Comparison of ENCODE assay signal across 8 cellular contexts in the genomic region with DNA sequence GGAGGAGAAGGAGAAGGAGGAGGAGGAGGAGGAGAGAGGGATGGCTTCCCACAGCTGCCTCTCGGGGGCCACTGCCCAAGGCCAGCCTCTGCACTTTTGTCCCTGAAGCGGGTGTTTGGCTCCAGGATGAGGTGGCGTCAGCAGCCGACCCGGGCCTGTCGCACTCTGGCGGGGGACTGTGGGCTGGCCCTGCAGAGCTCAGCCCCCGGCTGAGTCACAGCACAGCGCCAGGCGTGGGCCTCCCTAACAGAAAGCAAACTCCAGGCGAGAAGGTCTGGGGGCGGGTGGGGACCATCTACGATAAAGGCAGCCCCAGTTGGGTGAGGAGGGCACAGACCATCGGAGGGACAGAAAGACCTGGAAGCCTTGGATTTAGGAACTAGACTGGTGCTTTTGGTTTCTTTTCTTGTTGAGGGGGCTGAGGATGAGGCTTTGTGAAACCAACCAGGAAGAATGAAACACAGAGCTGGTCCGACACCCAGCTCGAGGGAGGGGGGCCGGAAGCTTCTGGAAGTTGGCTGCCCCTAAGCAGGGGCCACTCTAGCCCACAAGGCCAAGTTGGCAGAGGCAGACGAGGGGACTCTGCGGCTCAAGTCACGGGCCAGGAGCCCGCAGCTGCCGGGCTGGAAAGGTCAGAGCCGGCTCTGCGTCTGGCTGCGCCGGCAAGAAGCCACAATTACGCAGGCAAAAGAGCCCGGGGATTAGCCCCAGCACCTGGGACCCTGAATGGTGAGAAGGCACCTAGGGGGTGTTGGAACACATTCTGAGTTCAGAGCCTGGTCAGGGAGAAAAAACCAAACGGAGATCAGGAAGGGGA. TPM values are rescaled to one million over a fixed set of nuclear protein-coding genes. Genes with fewer than 3 reads are reported as not detected.
DNase-seq lines count a peak whose midpoint lies in the region; ATAC-seq and TF ChIP-seq lines count a peak whose summit lies in the region.

No MANE protein-coding gene starts in this region.

- POLR2A ChIA-PET in MCF 10A (lab: Yijun Ruan, JAX), result interaction anchor here (0.6 to 6.9 kb wide), 5 partner anchors 12 to 44 kb away, joined by 3 to 81 read pairs (median 7); partner anchors contain the start of genes JUND and LSM4

- no TSS peak for BruUV-seq in MCF 10A (replicated peaks; lab: Mats Ljungman, UMichigan)

- no peak for TF ChIP-seq CTCF in KMS-11 (conservative IDR thresholded peaks at IDR 0.05; ENCODE audit: low read depth, low read length)
- no peak for TF ChIP-seq CTCF in WERI-Rb-1 (IDR thresholded peaks at IDR 0.05; ENCODE audit: low read depth, low read length)
- TF ChIP-seq CTCF in MCF 10A (IDR thresholded peaks at IDR 0.05; ENCODE audit: unreplicated experiment), result no peak

- H3K79me2 ChIP-seq in KMS-11 (ENCODE audit: insufficient read depth, low read depth), result no peaks in the 10 kb centered on the region

- H3K9ac ChIP-seq in KMS-11 (peak overlapping the region; percentile 80), skeletal muscle tissue (ENCODE audit: low read depth in 1 of 3, low read length in 3 of 3) (peak overlapping the region; percentile 85 to 92 (median 90))

- H2AFZ ChIP-seq in KMS-11 (ENCODE audit: low read depth), result peak overlapping the region; percentile 64

- H3K4me3 Mint-ChIP-seq in MCF 10A (ENCODE audit: unreplicated experiment) (peak overlapping the region; percentile 53), immature natural killer cell (peak overlapping the region; percentile 86 to 99 (median 92))

- H3K27me3 ChIP-seq in KMS-11 (ENCODE audit: insufficient read depth, low read depth), result no peaks in the 10 kb centered on the region
- H3K27me3 ChIP-seq in WERI-Rb-1 (ENCODE audit: insufficient read depth, low read depth, severe bottlenecking), result no peaks in the 10 kb centered on the region
- no peaks in the 10 kb centered on the region for H3K27me3 ChIP-seq in skeletal muscle tissue (ENCODE audit: control insufficient read depth in 3 of 3, insufficient read depth in 3 of 3, low read length in 3 of 3)

- H3K4me3 ChIP-seq in KMS-11 (IDR thresholded peaks at IDR 0.05; ENCODE audit: insufficient read depth, low read depth, low read length) (no peak overlapping the region), WERI-Rb-1 (ENCODE audit: low read depth, low read length) (peak overlapping the region; percentile 34), skeletal muscle tissue (ENCODE audit: low read length in 3 of 3) (peak overlapping the region; percentile 56 to 73 (median 60))

- intact Hi-C loops in MCF 10A (cut with micrococcal nuclease), result no loop called here

- no peaks in the 10 kb centered on the region for H3K27me3 Mint-ChIP-seq in MCF 10A (ENCODE audit: insufficient read depth, unreplicated experiment)
- peaks cover 17 to 28% (median 20%) of the 10 kb centered on the region in 3 donors for H3K27me3 Mint-ChIP-seq in immature natural killer cell (ENCODE audit: low read depth in 3 of 3)

- H3K9me3 ChIP-seq in WERI-Rb-1 (ENCODE audit: severe bottlenecking) (no peaks in the 10 kb centered on the region), skeletal muscle tissue (ENCODE audit: control insufficient read depth in 3 of 3, low read length in 3 of 3) (no peaks in the 10 kb centered on the region)

- DNase-seq in NCI-H1436 (lab: John Stamatoyannopoulos, UW) (peak; percentile 66), NCI-H1436 treated with DMSO at 0.1 percent for 48 hours (lab: John Stamatoyannopoulos, UW) (no peak), WERI-Rb-1 (peak; percentile 68), MCF 10A (ENCODE audit: unreplicated experiment) (no peak), immature natural killer cell (peak; percentile 88 to 89 (median 89))

- H3K4me1 Mint-ChIP-seq in MCF 10A (ENCODE audit: insufficient read depth, unreplicated experiment), result peaks cover 23% of the 10 kb centered on the region
- peaks cover 38% of the 10 kb centered on the region in 2 donors for H3K4me1 Mint-ChIP-seq in immature natural killer cell

- peak overlapping the region; percentile 96 for H3K27ac ChIP-seq in KMS-11
- H3K27ac ChIP-seq in WERI-Rb-1, result peak overlapping the region; percentile 90
- peak overlapping the region; percentile 99 for H3K27ac ChIP-seq in skeletal muscle tissue (ENCODE audit: low read depth, low read length)

- no peaks in the 10 kb centered on the region; the same call in 1 of the 2 replicates for H3K36me3 ChIP-seq in KMS-11 (ENCODE audit: insufficient read depth)
- H3K36me3 ChIP-seq in WERI-Rb-1, result peaks cover 39% of the 10 kb centered on the region
- H3K36me3 ChIP-seq in skeletal muscle tissue (ENCODE audit: control insufficient read depth in 3 of 3, insufficient read depth in 3 of 3, low read length in 3 of 3), result peaks cover 2 to 5% (median 3%) of the 10 kb centered on the region in 3 donors

- H3K9me3 Mint-ChIP-seq in MCF 10A (ENCODE audit: unreplicated experiment) (no peaks in the 10 kb centered on the region), immature natural killer cell (no peaks in the 10 kb centered on the region)

- no peak for ATAC-seq in GM19351 (IDR thresholded peaks at IDR 0.05; ENCODE audit: unreplicated experiment)

- H3K4me2 ChIP-seq in KMS-11, result peak overlapping the region; percentile 81

- H3K36me3 Mint-ChIP-seq in MCF 10A (ENCODE audit: insufficient read depth, unreplicated experiment), result peaks cover 15% of the 10 kb centered on the region
- peaks cover 3 to 5% (median 4%) of the 10 kb centered on the region in 3 donors for H3K36me3 Mint-ChIP-seq in immature natural killer cell

- peak overlapping the region; percentile 89 for H3K27ac Mint-ChIP-seq in MCF 10A (ENCODE audit: low read depth, unreplicated experiment)
- peak overlapping the region; percentile 98 to 100 (median 99) for H3K27ac Mint-ChIP-seq in immature natural killer cell

- peaks cover 38% of the 10 kb centered on the region for H3K4me1 ChIP-seq in KMS-11 (ENCODE audit: low read depth, poor library complexity, severe bottlenecking)
- H3K4me1 ChIP-seq in skeletal muscle tissue (ENCODE audit: control insufficient read depth in 3 of 3, insufficient read depth in 3 of 3, low read length in 3 of 3), result peaks cover 42 to 79% (median 77%) of the 10 kb centered on the region in 3 donors

- H4K20me1 ChIP-seq in KMS-11 (ENCODE audit: insufficient read depth), result no peaks in the 10 kb centered on the region

- CTCF ChIA-PET in MCF 10A (lab: Yijun Ruan, JAX), result interaction anchor here (1.0 to 2.3 kb wide), 3 partner anchors 25 to 95 kb away, joined by 3 to 8 read pairs (median 5); no protein-coding TSS in a partner anchor

RNA-seq across cellular contexts. Expression of gene LSM4, which starts 18.2 kb away (rescaled TPM):
- 172 and 193 TPM in 2 replicates for total RNA-seq in MCF 10A (2022)
- 100 to 1,000 TPM; 128 to 189 (median 178) TPM for polyA plus RNA-seq in immature natural killer cell
- total RNA-seq in skeletal muscle tissue, result 119 TPM

RNA-seq across cellular contexts. Expression of gene JUND, which starts 23.3 kb away (rescaled TPM):
- 120 and 123 TPM in 2 replicates for total RNA-seq in MCF 10A (2022)
- polyA plus RNA-seq in immature natural killer cell, result 10 to 100 TPM; 15.0 to 71.8 (median 54.7) TPM
- total RNA-seq in skeletal muscle tissue, result 111 TPM

RNA-seq across cellular contexts. Expression of gene IQCN, which starts 30.5 kb away (rescaled TPM):
- total RNA-seq in MCF 10A (2022) (0.26 and 0.42 TPM in 2 replicates), skeletal muscle tissue (0.52 TPM)
- under 1 TPM in 1 of 3 donors, not detected in 2; 0.15 TPM for polyA plus RNA-seq in immature natural killer cell

RNA-seq across cellular contexts. Expression of gene PGPEP1, which starts 35.7 kb away (rescaled TPM):
- total RNA-seq in MCF 10A (2022) (6.5 and 11.9 TPM in 2 replicates), skeletal muscle tissue (10.4 TPM)
- 10 to 100 TPM in 2 of 3 donors, 1 to 10 TPM in 1; 8.2 to 20.6 (median 17.5) TPM for polyA plus RNA-seq in immature natural killer cell

Comparison
In these comparisons a context has a peak if more than half of its experiments do, and no peak if none do; other contexts are left out.
1. DNase-seq: peak in NCI-H1436 (single experiment), WERI-Rb-1 (single experiment) and immature natural killer cell (3 of 3); none in NCI-H1436 treated with DMSO at 0.1 percent for 48 hours (single experiment) and MCF 10A (single experiment).
2. Peak in every context shown above with its lines, with median percentiles within 50 percentile points of each other: H3K27ac ChIP-seq.